In genomic region chr5:180072256-180072548, GRCh38 we compare ENCODE assay signal across 1 cellular context.
TF ChIP-seq lines count a peak whose summit lies in the region.

No MANE protein-coding gene starts in this region.

TF ChIP-seq in HepG2, 621 proteins besides CTCF, POLR2A, EP300 and RAD21 (continued from another document):
- 0 out of 2 replicates have a peak, but pooled peaks have one; percentile 79 for TF ChIP-seq LRRFIP1 (CRISPR knock-in tag; conservative IDR thresholded peaks at IDR 0.05)
- TF ChIP-seq, protein P1, sequence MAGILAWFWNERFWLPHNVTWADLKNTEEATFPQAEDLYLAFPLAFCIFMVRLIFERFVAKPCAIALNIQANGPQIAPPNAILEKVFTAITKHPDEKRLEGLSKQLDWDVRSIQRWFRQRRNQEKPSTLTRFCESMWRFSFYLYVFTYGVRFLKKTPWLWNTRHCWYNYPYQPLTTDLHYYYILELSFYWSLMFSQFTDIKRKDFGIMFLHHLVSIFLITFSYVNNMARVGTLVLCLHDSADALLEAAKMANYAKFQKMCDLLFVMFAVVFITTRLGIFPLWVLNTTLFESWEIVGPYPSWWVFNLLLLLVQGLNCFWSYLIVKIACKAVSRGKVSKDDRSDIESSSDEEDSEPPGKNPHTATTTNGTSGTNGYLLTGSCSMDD (CRISPR knock-in tag; IDR thresholded peaks at IDR 0.05): no peak
- TF ChIP-seq RORA (CRISPR knock-in tag; IDR thresholded peaks at IDR 0.05): 0 out of 2 replicates have a peak, but pooled peaks have one; percentile 53
- TF ChIP-seq ZNF781 (CRISPR knock-in tag; IDR thresholded peaks at IDR 0.05; ENCODE audit: borderline replicate concordance, not compliant biosample characterization): peak; percentile 96
- TF ChIP-seq SNAPC2 (CRISPR knock-in tag; IDR thresholded peaks at IDR 0.05): no peak
- TF ChIP-seq ZNF432 (CRISPR knock-in tag; IDR thresholded peaks at IDR 0.05; ENCODE audit: borderline replicate concordance): 0 out of 2 replicates have a peak, but pooled peaks have one; percentile 88
- TF ChIP-seq, protein P2, sequence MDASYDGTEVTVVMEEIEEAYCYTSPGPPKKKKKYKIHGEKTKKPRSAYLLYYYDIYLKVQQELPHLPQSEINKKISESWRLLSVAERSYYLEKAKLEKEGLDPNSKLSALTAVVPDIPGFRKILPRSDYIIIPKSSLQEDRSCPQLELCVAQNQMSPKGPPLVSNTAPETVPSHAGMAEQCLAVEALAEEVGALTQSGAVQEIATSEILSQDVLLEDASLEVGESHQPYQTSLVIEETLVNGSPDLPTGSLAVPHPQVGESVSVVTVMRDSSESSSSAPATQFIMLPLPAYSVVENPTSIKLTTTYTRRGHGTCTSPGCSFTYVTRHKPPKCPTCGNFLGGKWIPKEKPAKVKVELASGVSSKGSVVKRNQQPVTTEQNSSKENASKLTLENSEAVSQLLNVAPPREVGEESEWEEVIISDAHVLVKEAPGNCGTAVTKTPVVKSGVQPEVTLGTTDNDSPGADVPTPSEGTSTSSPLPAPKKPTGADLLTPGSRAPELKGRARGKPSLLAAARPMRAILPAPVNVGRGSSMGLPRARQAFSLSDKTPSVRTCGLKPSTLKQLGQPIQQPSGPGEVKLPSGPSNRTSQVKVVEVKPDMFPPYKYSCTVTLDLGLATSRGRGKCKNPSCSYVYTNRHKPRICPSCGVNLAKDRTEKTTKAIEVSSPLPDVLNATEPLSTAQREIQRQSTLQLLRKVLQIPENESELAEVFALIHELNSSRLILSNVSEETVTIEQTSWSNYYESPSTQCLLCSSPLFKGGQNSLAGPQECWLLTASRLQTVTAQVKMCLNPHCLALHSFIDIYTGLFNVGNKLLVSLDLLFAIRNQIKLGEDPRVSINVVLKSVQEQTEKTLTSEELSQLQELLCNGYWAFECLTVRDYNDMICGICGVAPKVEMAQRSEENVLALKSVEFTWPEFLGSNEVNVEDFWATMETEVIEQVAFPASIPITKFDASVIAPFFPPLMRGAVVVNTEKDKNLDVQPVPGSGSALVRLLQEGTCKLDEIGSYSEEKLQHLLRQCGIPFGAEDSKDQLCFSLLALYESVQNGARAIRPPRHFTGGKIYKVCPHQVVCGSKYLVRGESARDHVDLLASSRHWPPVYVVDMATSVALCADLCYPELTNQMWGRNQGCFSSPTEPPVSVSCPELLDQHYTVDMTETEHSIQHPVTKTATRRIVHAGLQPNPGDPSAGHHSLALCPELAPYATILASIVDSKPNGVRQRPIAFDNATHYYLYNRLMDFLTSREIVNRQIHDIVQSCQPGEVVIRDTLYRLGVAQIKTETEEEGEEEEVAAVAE (CRISPR knock-in tag; IDR thresholded peaks at IDR 0.05; ENCODE audit: borderline replicate concordance): peak; percentile 90
- 0 out of 2 replicates have a peak, but pooled peaks have one; percentile 33 for TF ChIP-seq THAP8 (CRISPR knock-in tag; IDR thresholded peaks at IDR 0.05; ENCODE audit: borderline replicate concordance)
- TF ChIP-seq ELF1 (CRISPR knock-in tag; IDR thresholded peaks at IDR 0.05): peak; percentile 55; the same call in 1 of the 2 replicates
- TF ChIP-seq SETDB1 (CRISPR knock-in tag; IDR thresholded peaks at IDR 0.05; ENCODE audit: borderline replicate concordance): 0 out of 2 replicates have a peak, but pooled peaks have one; percentile 23
- no peak for TF ChIP-seq TCF12 (IDR thresholded peaks at IDR 0.05)
- TF ChIP-seq TCF12 (CRISPR knock-in tag; IDR thresholded peaks at IDR 0.05): 0 out of 2 replicates have a peak, but pooled peaks have one; percentile 41
- TF ChIP-seq GLI4 (CRISPR knock-in tag; IDR thresholded peaks at IDR 0.05; ENCODE audit: borderline replicate concordance): peak; percentile 88
- TF ChIP-seq GATAD2A (CRISPR knock-in tag; IDR thresholded peaks at IDR 0.05): peak; percentile 49; the same call in 1 of the 2 replicates
- TF ChIP-seq, protein P3, sequence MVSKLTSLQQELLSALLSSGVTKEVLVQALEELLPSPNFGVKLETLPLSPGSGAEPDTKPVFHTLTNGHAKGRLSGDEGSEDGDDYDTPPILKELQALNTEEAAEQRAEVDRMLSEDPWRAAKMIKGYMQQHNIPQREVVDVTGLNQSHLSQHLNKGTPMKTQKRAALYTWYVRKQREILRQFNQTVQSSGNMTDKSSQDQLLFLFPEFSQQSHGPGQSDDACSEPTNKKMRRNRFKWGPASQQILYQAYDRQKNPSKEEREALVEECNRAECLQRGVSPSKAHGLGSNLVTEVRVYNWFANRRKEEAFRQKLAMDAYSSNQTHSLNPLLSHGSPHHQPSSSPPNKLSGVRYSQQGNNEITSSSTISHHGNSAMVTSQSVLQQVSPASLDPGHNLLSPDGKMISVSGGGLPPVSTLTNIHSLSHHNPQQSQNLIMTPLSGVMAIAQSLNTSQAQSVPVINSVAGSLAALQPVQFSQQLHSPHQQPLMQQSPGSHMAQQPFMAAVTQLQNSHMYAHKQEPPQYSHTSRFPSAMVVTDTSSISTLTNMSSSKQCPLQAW (CRISPR knock-in tag; IDR thresholded peaks at IDR 0.05): 0 out of 2 replicates have a peak, but pooled peaks have one; percentile 48
TF ChIP-seq in HepG2: peak in this region for 84.
